In genomic region chr15:37416103-37416502, GRCh38 we compare ENCODE assay signal across 28 cellular contexts.
"Had no signal": no experiment of that assay in that cellular context is flagged by ENCODE, and none has a peak within 500 bp of the region (broad histone marks: within the 10 kb centered on the region; RNA-seq: fewer than 3 reads in every experiment).

No MANE protein-coding gene starts in this region.

- H3K4me2 ChIP-seq: neural progenitor cell, smooth muscle cell had no signal

- ATAC-seq: natural killer cell; psoas muscle; right cardiac atrium; sciatic nerve; stimulated activated memory B cell treated with anti-CD40 and anti-IgM and Interleukin-4, amounts not matched to agents 10 μg/mL and 1 μg/mL and 100 μg/mL, for 72 hours; stimulated activated naive CD8-positive, alpha-beta T cell treated with anti-CD3 and anti-CD28 coated beads, Interleukin-15, amount 100 ng/mL, for 72 hours; stimulated activated naive CD8-positive, alpha-beta T cell treated with anti-CD3 and anti-CD28 coated beads, Interleukin-15, Interleukin-2, amounts not matched to agents 100 U/mL and 50 U/mL, for 24 hours; upper lobe of right lung had no signal

- H3K27me3 ChIP-seq: neural progenitor cell, ovary, spleen, suprapubic skin, testis, tibial artery, transverse colon, upper lobe of right lung, uterus had no signal

- H3K27ac ChIP-seq: neural progenitor cell, ovary, parathyroid adenoma, psoas muscle, skin epidermis, spleen, suprapubic skin, testis, tibial artery, transverse colon, upper lobe of right lung, uterus had no signal

- H3K36me3 ChIP-seq: neural progenitor cell, ovary, spleen, suprapubic skin, tibial artery, transverse colon, upper lobe of right lung, uterus had no signal

- H3K4me1 ChIP-seq: neural progenitor cell, parathyroid adenoma, psoas muscle, spleen, suprapubic skin, testis, tibial artery, transverse colon, upper lobe of right lung, uterus had no signal

- H3K9ac ChIP-seq: neural progenitor cell, parathyroid adenoma had no signal

- DNase-seq: natural killer cell; occipital lobe; ovary; posterior cingulate gyrus; psoas muscle; right cardiac atrium; spleen; stimulated activated CD4-positive, alpha-beta T cell treated with anti-CD3 and anti-CD28 coated beads, Interleukin-12 subunit alpha, Interleukin-12 subunit beta, amount 100 ng/mL, for 4 hours; stimulated activated CD4-positive, alpha-beta T cell treated with anti-CD3 and anti-CD28 coated beads, Interleukin-1b, Interleukin-23, amount 100 ng/mL, for 48 hours; stimulated activated CD4-positive, alpha-beta T cell treated with anti-CD3 and anti-CD28 coated beads, Interleukin-4, amount 100 ng/mL, for 1 hour; stimulated activated CD4-positive, alpha-beta T cell treated with anti-CD3 and anti-CD28 coated beads, Interleukin-4, amount 100 ng/mL, for 4 hours; stimulated activated CD8-positive, alpha-beta memory T cell treated with anti-CD3 and anti-CD28 coated beads, Interleukin-4, amount 100 ng/mL, for 48 hours; stimulated activated naive CD4-positive, alpha-beta T cell; stimulated activated naive CD8-positive, alpha-beta T cell treated with anti-CD3 and anti-CD28 coated beads, Interleukin-15, amount 100 ng/mL, for 72 hours; stimulated activated naive CD8-positive, alpha-beta T cell treated with anti-CD3 and anti-CD28 coated beads, Interleukin-15, Interleukin-2, amounts not matched to agents 100 U/mL and 50 U/mL, for 24 hours; substantia nigra; testis; tibial artery; transverse colon; upper lobe of right lung; uterus had no signal

- H3K4me3 ChIP-seq: neural progenitor cell, ovary, psoas muscle, skin epidermis, smooth muscle cell, spleen, suprapubic skin, testis, tibial artery, transverse colon, upper lobe of right lung, uterus had no signal

- H2AFZ ChIP-seq: neural progenitor cell, parathyroid adenoma had no signal

- H3K9me3 ChIP-seq: ovary, psoas muscle, suprapubic skin, testis, transverse colon, upper lobe of right lung, uterus had no signal
